In the genomic region with DNA sequence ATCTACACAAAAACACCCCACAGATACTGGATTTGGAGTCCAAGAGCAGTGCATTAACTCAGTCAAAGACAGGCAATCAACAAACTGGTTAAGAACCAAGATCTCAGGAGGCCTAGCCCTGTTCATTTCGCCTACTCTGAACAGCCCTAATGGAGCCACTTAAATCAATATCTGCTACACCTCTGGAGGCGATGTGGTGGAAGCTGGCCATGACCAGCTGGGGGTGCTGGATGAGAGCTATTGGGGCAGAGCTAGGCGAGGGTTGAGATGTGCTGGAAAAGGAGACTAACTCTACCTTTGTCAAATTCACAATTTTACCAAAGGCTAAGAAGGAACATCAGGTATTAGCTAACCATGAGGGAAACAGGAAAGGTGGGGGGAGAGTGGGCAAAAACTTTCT, we compare ENCODE assay signal across 1 cellular context.
TF ChIP-seq lines count a peak whose summit lies in the region.

No MANE protein-coding gene starts in this region.

TF ChIP-seq in GM12878, 131 proteins besides CTCF, POLR2A, EP300 and RAD21 (continued from another document):
- TF ChIP-seq, protein P1, sequence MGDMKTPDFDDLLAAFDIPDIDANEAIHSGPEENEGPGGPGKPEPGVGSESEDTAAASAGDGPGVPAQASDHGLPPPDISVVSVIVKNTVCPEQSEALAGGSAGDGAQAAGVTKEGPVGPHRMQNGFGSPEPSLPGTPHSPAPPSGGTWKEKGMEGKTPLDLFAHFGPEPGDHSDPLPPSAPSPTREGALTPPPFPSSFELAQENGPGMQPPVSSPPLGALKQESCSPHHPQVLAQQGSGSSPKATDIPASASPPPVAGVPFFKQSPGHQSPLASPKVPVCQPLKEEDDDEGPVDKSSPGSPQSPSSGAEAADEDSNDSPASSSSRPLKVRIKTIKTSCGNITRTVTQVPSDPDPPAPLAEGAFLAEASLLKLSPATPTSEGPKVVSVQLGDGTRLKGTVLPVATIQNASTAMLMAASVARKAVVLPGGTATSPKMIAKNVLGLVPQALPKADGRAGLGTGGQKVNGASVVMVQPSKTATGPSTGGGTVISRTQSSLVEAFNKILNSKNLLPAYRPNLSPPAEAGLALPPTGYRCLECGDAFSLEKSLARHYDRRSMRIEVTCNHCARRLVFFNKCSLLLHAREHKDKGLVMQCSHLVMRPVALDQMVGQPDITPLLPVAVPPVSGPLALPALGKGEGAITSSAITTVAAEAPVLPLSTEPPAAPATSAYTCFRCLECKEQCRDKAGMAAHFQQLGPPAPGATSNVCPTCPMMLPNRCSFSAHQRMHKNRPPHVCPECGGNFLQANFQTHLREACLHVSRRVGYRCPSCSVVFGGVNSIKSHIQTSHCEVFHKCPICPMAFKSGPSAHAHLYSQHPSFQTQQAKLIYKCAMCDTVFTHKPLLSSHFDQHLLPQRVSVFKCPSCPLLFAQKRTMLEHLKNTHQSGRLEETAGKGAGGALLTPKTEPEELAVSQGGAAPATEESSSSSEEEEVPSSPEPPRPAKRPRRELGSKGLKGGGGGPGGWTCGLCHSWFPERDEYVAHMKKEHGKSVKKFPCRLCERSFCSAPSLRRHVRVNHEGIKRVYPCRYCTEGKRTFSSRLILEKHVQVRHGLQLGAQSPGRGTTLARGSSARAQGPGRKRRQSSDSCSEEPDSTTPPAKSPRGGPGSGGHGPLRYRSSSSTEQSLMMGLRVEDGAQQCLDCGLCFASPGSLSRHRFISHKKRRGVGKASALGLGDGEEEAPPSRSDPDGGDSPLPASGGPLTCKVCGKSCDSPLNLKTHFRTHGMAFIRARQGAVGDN (IDR thresholded peaks at IDR 0.05) = no peak
- TF ChIP-seq ZNF384 (IDR thresholded peaks at IDR 0.05; ENCODE audit: borderline replicate concordance, low read depth, low read length) = no peak
- no peak for TF ChIP-seq ZNF24 (IDR thresholded peaks at IDR 0.05)
- TF ChIP-seq, protein P2, sequence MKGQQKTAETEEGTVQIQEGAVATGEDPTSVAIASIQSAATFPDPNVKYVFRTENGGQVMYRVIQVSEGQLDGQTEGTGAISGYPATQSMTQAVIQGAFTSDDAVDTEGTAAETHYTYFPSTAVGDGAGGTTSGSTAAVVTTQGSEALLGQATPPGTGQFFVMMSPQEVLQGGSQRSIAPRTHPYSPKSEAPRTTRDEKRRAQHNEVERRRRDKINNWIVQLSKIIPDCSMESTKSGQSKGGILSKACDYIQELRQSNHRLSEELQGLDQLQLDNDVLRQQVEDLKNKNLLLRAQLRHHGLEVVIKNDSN (IDR thresholded peaks at IDR 0.05; ENCODE audit: borderline replicate concordance, extremely low read length, insufficient read depth, low read depth, low read length) = no peak
- TF ChIP-seq MXI1 (IDR thresholded peaks at IDR 0.05; ENCODE audit: low read depth, low read length) = no peak
- no peak for TF ChIP-seq YY1 (IDR thresholded peaks at IDR 0.05; ENCODE audit: low read depth, low read length)
TF ChIP-seq in GM12878: peak in this region for 0.
